ENCODE assay signal across 27 cellular contexts in genomic region chr19:33441277-33441699, GRCh38.
DNase-seq lines count a peak whose midpoint lies in the region; ATAC-seq, FAIRE-seq and TF ChIP-seq lines count a peak whose summit lies in the region.
"Had no signal": no experiment of that assay in that cellular context is flagged by ENCODE, and none has a peak within 500 bp of the region (broad histone marks: within the 10 kb centered on the region; RNA-seq: fewer than 3 reads in every experiment).

No MANE protein-coding gene starts in this region.

- peaks cover 15 to 20% of the 10 kb centered on the region in 2 donors for H3K4me1 Mint-ChIP-seq in natural killer cell treated with Interleukin-12 subunit alpha and Interleukin-12 subunit beta and Interleukin-15 and Interleukin-18, amount 100 ng/mL, for 72 hours (ENCODE audit: low read depth in 2 of 2)
- H3K4me1 Mint-ChIP-seq in HFFc6 (ENCODE audit: low read depth) = peaks cover 6% of the 10 kb centered on the region
- H3K4me1 Mint-ChIP-seq: WTC11 had no signal

- H3K27ac ChIP-seq in dorsolateral prefrontal cortex (no peak overlapping the region), mammary epithelial cell (ENCODE audit: insufficient read depth, low read depth, low read length) (no peak overlapping the region)
- H3K27ac ChIP-seq: KMS-11, parathyroid adenoma, tibial artery had no signal

- H3K4me1 ChIP-seq in Loucy (ENCODE audit: insufficient read depth, low read length, poor library complexity, severe bottlenecking) (peaks cover 34% of the 10 kb centered on the region), mammary epithelial cell (ENCODE audit: insufficient read depth, low read length) (no peaks in the 10 kb centered on the region)
- H3K4me1 ChIP-seq: parathyroid adenoma, tibial artery had no signal

- H3F3A ChIP-seq in Loucy (ENCODE audit: low read depth) = no peaks in the 10 kb centered on the region

- dilution Hi-C loops in mammary epithelial cell (cut with HindIII; ENCODE audit: low sequenced_read_pairs) = no loop called here

- H3K4me2 ChIP-seq in Loucy (ENCODE audit: low read depth, low read length, poor library complexity, severe bottlenecking) (peak overlapping the region; percentile 50), mammary epithelial cell (ENCODE audit: insufficient read depth, low read depth, low read length) (no peak overlapping the region)
- H3K4me2 ChIP-seq: KMS-11 had no signal

- no peaks in the 10 kb centered on the region for H3K36me3 ChIP-seq in Loucy (ENCODE audit: insufficient read depth, low read length)
- no peaks in the 10 kb centered on the region for H3K36me3 ChIP-seq in mammary epithelial cell (ENCODE audit: insufficient read depth, low read length)

- peak; percentile 72 to 79 for ATAC-seq in natural killer cell treated with Interleukin-12 subunit alpha and Interleukin-12 subunit beta and Interleukin-15 and Interleukin-18, amount 100 ng/mL, for 72 hours
- ATAC-seq: GM12878; stimulated activated naive CD8-positive, alpha-beta T cell treated with anti-CD3 and anti-CD28 coated beads, Interleukin-15, Interleukin-2, amounts not matched to agents 100 U/mL and 50 U/mL, for 24 hours; WTC11 had no signal

- H3K4me3 ChIP-seq in Loucy (ENCODE audit: low read length, poor library complexity, severe bottlenecking) = peak overlapping the region; percentile 3
- no peak overlapping the region for H3K4me3 ChIP-seq in dorsolateral prefrontal cortex
- no peak overlapping the region for H3K4me3 ChIP-seq in mammary epithelial cell (replicated peaks in 1 of 3; ENCODE audit: insufficient read depth in 1 of 3, low read depth in 2 of 3, low read length in 3 of 3)
- H3K4me3 ChIP-seq: GM12878, tibial artery had no signal

- H3K27ac Mint-ChIP-seq in natural killer cell treated with Interleukin-12 subunit alpha and Interleukin-12 subunit beta and Interleukin-15 and Interleukin-18, amount 100 ng/mL, for 72 hours = no peak overlapping the region
- no peak overlapping the region for H3K27ac Mint-ChIP-seq in HFFc6
- H3K27ac Mint-ChIP-seq: activated T-helper 1 cell treated with anti-CD3 and anti-CD28 coated beads, Interleukin-12 subunit alpha, Interleukin-12 subunit beta, Interleukin-2, Interleukin-4 antibody, amounts not matched to agents 30 ng/mL and 10 ng/mL and 1 ng/mL, durations not matched to agents 14 hours and 24 hours and 36 hours; dendritic cell treated with granulocyte-macrophage colony-stimulating factor and Interleukin-4, amounts not matched to agents 40 ng/mL and 50 ng/mL, for 4 days; naive B cell; T-helper 1 cell treated with Interleukin-12 subunit alpha and Interleukin-12 subunit beta and Interleukin-4 antibody, amounts not matched to agents 30 μg/mL and 1 μg/mL, for 36 hours had no signal

- peak; percentile 72 for DNase-seq in CMK (ENCODE audit: low read depth)
- DNase-seq in dorsolateral prefrontal cortex = peak in 7 of 10 donors; percentile 5 to 27 (median 20)
- no peak for DNase-seq in natural killer cell treated with Interleukin-12 subunit alpha and Interleukin-12 subunit beta and Interleukin-15 and Interleukin-18, amount 100 ng/mL, for 72 hours (ENCODE audit: low spot score)
- DNase-seq in mammary epithelial cell = no peak
- no peak for DNase-seq in HFFc6
- no peak for DNase-seq in frontal cortex (ENCODE audit: low spot score in 2 of 2)
- DNase-seq: activated CD4-positive, alpha-beta T cell treated with anti-CD3 and anti-CD28 coated beads, Interleukin-2, amount 50 U/mL, for 48 hours; CD4-positive, alpha-beta memory T cell; DMS53; hippocampal formation; mesendoderm; naive B cell; NCI-H2029 treated with DMSO at 0.1 percent for 48 hours; NCI-H345; stimulated activated CD4-positive, alpha-beta T cell treated with anti-CD3 and anti-CD28 coated beads, Interleukin-2, amount 100 ng/mL, for 48 hours; stimulated activated naive CD8-positive, alpha-beta T cell treated with anti-CD3 and anti-CD28 coated beads, Interleukin-15, Interleukin-2, amounts not matched to agents 100 U/mL and 50 U/mL, for 24 hours had no signal

- H3K27me3 Mint-ChIP-seq in natural killer cell treated with Interleukin-12 subunit alpha and Interleukin-12 subunit beta and Interleukin-15 and Interleukin-18, amount 100 ng/mL, for 72 hours = no peaks in the 10 kb centered on the region
- H3K27me3 Mint-ChIP-seq in HFFc6 (ENCODE audit: insufficient read depth) = no peaks in the 10 kb centered on the region
- H3K27me3 Mint-ChIP-seq: CD4-positive, alpha-beta memory T cell; dendritic cell treated with granulocyte-macrophage colony-stimulating factor and Interleukin-4, amounts not matched to agents 40 ng/mL and 50 ng/mL, for 4 days; naive B cell had no signal

- no peaks in the 10 kb centered on the region for H3K9me2 ChIP-seq in Loucy (replicated peaks; ENCODE audit: low read depth, low read length)

- H3K36me3 Mint-ChIP-seq in natural killer cell treated with Interleukin-12 subunit alpha and Interleukin-12 subunit beta and Interleukin-15 and Interleukin-18, amount 100 ng/mL, for 72 hours = no peaks in the 10 kb centered on the region
- H3K36me3 Mint-ChIP-seq in HFFc6 (ENCODE audit: low read depth) = 0 out of 2 replicates have a peak, but pooled peaks cover 5% of the 10 kb centered on the region
- H3K36me3 Mint-ChIP-seq: WTC11 had no signal

- H3K4me3 Mint-ChIP-seq in natural killer cell treated with Interleukin-12 subunit alpha and Interleukin-12 subunit beta and Interleukin-15 and Interleukin-18, amount 100 ng/mL, for 72 hours = no peak overlapping the region
- H3K4me3 Mint-ChIP-seq in HFFc6 = no peak overlapping the region
- H3K4me3 Mint-ChIP-seq: activated T-helper 1 cell treated with anti-CD3 and anti-CD28 coated beads, Interleukin-12 subunit alpha, Interleukin-12 subunit beta, Interleukin-2, Interleukin-4 antibody, amounts not matched to agents 30 ng/mL and 10 ng/mL and 1 ng/mL, durations not matched to agents 14 hours and 24 hours and 36 hours; CD4-positive, alpha-beta memory T cell; dendritic cell treated with granulocyte-macrophage colony-stimulating factor and Interleukin-4, amounts not matched to agents 40 ng/mL and 50 ng/mL, for 4 days; naive B cell; T-helper 1 cell treated with Interleukin-12 subunit alpha and Interleukin-12 subunit beta and Interleukin-4 antibody, amounts not matched to agents 30 μg/mL and 1 μg/mL, for 36 hours; WTC11 had no signal

- H3K9me3 ChIP-seq in Loucy (ENCODE audit: insufficient read depth, low read depth, low read length) (no peaks in the 10 kb centered on the region), mammary epithelial cell (replicated peaks; ENCODE audit: insufficient read depth, low read length) (no peaks in the 10 kb centered on the region)
- H3K9me3 ChIP-seq: tibial artery had no signal

- H3K79me2 ChIP-seq in Loucy (ENCODE audit: insufficient read depth, low read length) (no peaks in the 10 kb centered on the region), mammary epithelial cell (ENCODE audit: insufficient read depth, low read length) (no peaks in the 10 kb centered on the region)
- H3K79me2 ChIP-seq: parathyroid adenoma had no signal

- H3K9ac ChIP-seq in Loucy (ENCODE audit: low read depth, low read length, poor library complexity, severe bottlenecking) (peak overlapping the region; percentile 3), mammary epithelial cell (ENCODE audit: insufficient read depth, low read length) (no peak overlapping the region)
- H3K9ac ChIP-seq: KMS-11, parathyroid adenoma had no signal

- FAIRE-seq in frontal cortex (lab: Jason Lieb, UNC) = no peak
- FAIRE-seq: GM12878, GM19239, keratinocyte had no signal

- CTCF ChIA-PET in mammary epithelial cell (lab: Charles Lee; ENCODE audit: low non-redundant PET) = no interaction called here

- H3K27me3 ChIP-seq in Loucy (ENCODE audit: insufficient read depth, low read length, poor library complexity, severe bottlenecking) (no peaks in the 10 kb centered on the region), dorsolateral prefrontal cortex (no peaks in the 10 kb centered on the region), mammary epithelial cell (ENCODE audit: insufficient read depth, low read length) (no peaks in the 10 kb centered on the region)
- H3K27me3 ChIP-seq: tibial artery had no signal

- in situ Hi-C loops in mammary epithelial cell (cut with MboI; ENCODE audit: low sequenced_read_pairs in 2 of 2) = loop anchor here in 1 of 2 donors (25.0 kb wide), 1 partner anchor 671 kb away; no protein-coding TSS in a partner anchor

- H2AFZ ChIP-seq in Loucy (ENCODE audit: low read length) = no peak overlapping the region
- H2AFZ ChIP-seq in mammary epithelial cell (ENCODE audit: low read depth, low read length) = no peak overlapping the region
- H2AFZ ChIP-seq: parathyroid adenoma had no signal

- intact Hi-C loops in dorsolateral prefrontal cortex (cut with DNase I) = no loop called here
- intact Hi-C loops in mammary epithelial cell (cut with micrococcal nuclease) = no loop called here

- BruUV-seq in mammary epithelial cell (replicated peaks; lab: Mats Ljungman, UMichigan) = no TSS peak

- TF ChIP-seq CTCF in Loucy (conservative IDR thresholded peaks at IDR 0.05; ENCODE audit: low read length) (no peak), dorsolateral prefrontal cortex (IDR thresholded peaks at IDR 0.05 in 54 of 56, conservative IDR thresholded peaks at IDR 0.05 in 2 of 56; ENCODE audit: low read depth in 1 of 56, partially characterized antibody in 56 of 56) (no peak), mammary epithelial cell (conservative IDR thresholded peaks at IDR 0.05 in 1 of 2, IDR thresholded peaks at IDR 0.05 in 1 of 2; ENCODE audit: extremely low read depth in 1 of 2, insufficient read depth in 1 of 2, low read depth in 1 of 2, low read length in 2 of 2) (no peak), HFFc6 (IDR thresholded peaks at IDR 0.05) (no peak)

- 91% methylated on average over 11 of the region's 11 CpGs for WGBS in mammary epithelial cell (ENCODE audit: low coverage, missing lambda C conversion rate)

- H4K20me1 ChIP-seq in Loucy (ENCODE audit: insufficient read depth, low read length, poor library complexity, severe bottlenecking) = no peaks in the 10 kb centered on the region
- no peaks in the 10 kb centered on the region for H4K20me1 ChIP-seq in mammary epithelial cell (ENCODE audit: insufficient read depth, low read length)

- H3K9me3 Mint-ChIP-seq in natural killer cell treated with Interleukin-12 subunit alpha and Interleukin-12 subunit beta and Interleukin-15 and Interleukin-18, amount 100 ng/mL, for 72 hours = no peaks in the 10 kb centered on the region
- H3K9me3 Mint-ChIP-seq in HFFc6 = no peaks in the 10 kb centered on the region
- H3K9me3 Mint-ChIP-seq: activated T-helper 1 cell treated with anti-CD3 and anti-CD28 coated beads, Interleukin-12 subunit alpha, Interleukin-12 subunit beta, Interleukin-2, Interleukin-4 antibody, amounts not matched to agents 30 ng/mL and 10 ng/mL and 1 ng/mL, durations not matched to agents 14 hours and 24 hours and 36 hours; CD4-positive, alpha-beta memory T cell; dendritic cell treated with granulocyte-macrophage colony-stimulating factor and Interleukin-4, amounts not matched to agents 40 ng/mL and 50 ng/mL, for 4 days; naive B cell; T-helper 1 cell treated with Interleukin-12 subunit alpha and Interleukin-12 subunit beta and Interleukin-4 antibody, amounts not matched to agents 30 μg/mL and 1 μg/mL, for 36 hours; WTC11 had no signal

Comparison
In these comparisons a context has a peak if more than half of its experiments do, and no peak if none do; other contexts are left out.
1. DNase-seq: peak in CMK (single experiment) and dorsolateral prefrontal cortex (7 of 10); none in natural killer cell treated with Interleukin-12 subunit alpha and Interleukin-12 subunit beta and Interleukin-15 and Interleukin-18, amount 100 ng/mL, for 72 hours (single experiment), mammary epithelial cell (single experiment), HFFc6 (single experiment) and frontal cortex (0 of 2).